ENCODE assay signal across 1 cellular context in genomic region chr6:8492536-8493125, GRCh38.
TF ChIP-seq lines count a peak whose summit lies in the region.

No MANE protein-coding gene starts in this region.

TF ChIP-seq in GM23338, 12 proteins besides CTCF, POLR2A, EP300 and RAD21:
- no peak for TF ChIP-seq ZNF462 (CRISPR knock-in tag; IDR thresholded peaks at IDR 0.05)
- TF ChIP-seq REST (IDR thresholded peaks at IDR 0.05; ENCODE audit: unreplicated experiment) = peak; percentile 59
- TF ChIP-seq EZH2phosphoT487 (IDR thresholded peaks at IDR 0.05; ENCODE audit: unreplicated experiment) = no peak
- no peak for TF ChIP-seq CREB1 (CRISPR knock-in tag; IDR thresholded peaks at IDR 0.05; ENCODE audit: low read depth)
